21 cellular contexts compared by ENCODE assay signal in the genomic region with DNA sequence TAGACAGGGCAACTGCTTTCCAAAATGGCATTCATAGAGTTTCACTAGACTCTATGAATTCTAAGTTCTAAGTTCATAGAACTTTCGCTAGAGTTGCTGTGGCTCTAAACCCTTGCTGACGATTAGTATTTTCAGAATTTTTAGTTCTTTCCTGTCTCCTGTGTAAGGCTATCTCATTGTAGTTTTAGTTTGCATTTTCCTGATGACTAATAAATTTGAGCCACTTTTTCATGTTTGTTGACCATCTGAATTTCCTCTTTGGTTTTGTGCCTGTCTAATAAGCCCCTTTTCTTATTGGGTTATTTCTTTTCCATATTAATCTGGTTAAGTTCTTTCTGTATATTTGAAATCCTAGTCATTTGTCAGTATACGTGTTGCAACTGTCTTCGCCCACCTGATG.
DNase-seq lines count a peak whose midpoint lies in the region; ATAC-seq and TF ChIP-seq lines count a peak whose summit lies in the region.
"Had no signal": no experiment of that assay in that cellular context is flagged by ENCODE, and none has a peak within 500 bp of the region (broad histone marks: within the 10 kb centered on the region; RNA-seq: fewer than 3 reads in every experiment).

No MANE protein-coding gene starts in this region.

- H3K27ac ChIP-seq in ACC112 (ENCODE audit: low read depth, low read length) (peak overlapping the region; percentile 61; the same call in 1 of the 2 replicates), PC-3 (ENCODE audit: low read length) (no peak overlapping the region), endodermal cell (ENCODE audit: low read depth, low read length) (no peak overlapping the region)
- H3K27ac ChIP-seq: 22Rv1; BLaER1 treated with 17β-estradiol and CSF1 and Interleukin-3, amounts not matched to agents 10 nM and 100 nM had no signal

- no peak overlapping the region for H3K27ac Mint-ChIP-seq in endodermal cell
- H3K27ac Mint-ChIP-seq: CD14-positive monocyte; CD4-positive, alpha-beta memory T cell; GM23338; H9 had no signal

- H3K79me2 ChIP-seq in ACC112 (ENCODE audit: control insufficient read depth, insufficient read depth, low read length, unreplicated experiment) (no peaks in the 10 kb centered on the region), PC-3 (ENCODE audit: low read length) (no peaks in the 10 kb centered on the region)

- 87 to 93% methylated on average over 4 of the region's 4 CpGs for WGBS in lower leg skin, 2 donors
- WGBS in endodermal cell (ENCODE audit: insufficient coverage in 1 of 2, insufficient read length in 1 of 2), 2 experiments = 94 to 100% methylated on average over 2 to 4 of the region's 4 CpGs

- H3K4me2 ChIP-seq in PC-3 (ENCODE audit: low read length) = no peak overlapping the region
- H3K4me2 ChIP-seq: GM23338 had no signal

- DNase-seq in PC-3 = peak; percentile 49
- peak; percentile 37 for DNase-seq in dermis blood vessel endothelial cell
- peak; percentile 35 to 77 for DNase-seq in lung microvascular endothelial cell (ENCODE audit: low read depth in 2 of 2)
- no peak for DNase-seq in lower leg skin (ENCODE audit: low spot score in 2 of 2)
- no peak for DNase-seq in Right ventricle myocardium superior
- DNase-seq in endodermal cell = no peak
- DNase-seq: ACHN; AML-193; BE2C; Calu3; CD4-positive, alpha-beta memory T cell; COR-L47; DMS53; DMS79 treated with DMSO at 0.1 percent for 48 hours; H9 had no signal

- no peaks in the 10 kb centered on the region for H4K20me1 ChIP-seq in PC-3 (ENCODE audit: low read length)
- H4K20me1 ChIP-seq: BLaER1 treated with 17β-estradiol and CSF1 and Interleukin-3, amounts not matched to agents 10 nM and 100 nM had no signal

- H3K9ac ChIP-seq in PC-3 (ENCODE audit: low read length) = no peak overlapping the region
- no peak overlapping the region for H3K9ac ChIP-seq in endodermal cell (ENCODE audit: extremely low read depth, low read length, poor library complexity, severe bottlenecking)
- H3K9ac ChIP-seq: BLaER1 treated with 17β-estradiol and CSF1 and Interleukin-3, amounts not matched to agents 10 nM and 100 nM had no signal

- peak overlapping the region; percentile 31 for H2AFZ ChIP-seq in ACC112 (ENCODE audit: low read length, unreplicated experiment)
- H2AFZ ChIP-seq in PC-3 (ENCODE audit: low read length) = no peak overlapping the region
- H2AFZ ChIP-seq: GM23338 had no signal

- intact Hi-C loops in PC-3 (cut with micrococcal nuclease) (no loop called here), lower leg skin (cut with DNase I; ENCODE audit: low total_unique reads) (no loop called here), Right ventricle myocardium superior (cut with DNase I) (no loop called here)

- H3K4me1 ChIP-seq in ACC112 (ENCODE audit: control insufficient read depth, insufficient read depth, low read length, unreplicated experiment) = peaks cover 42% of the 10 kb centered on the region
- peaks cover 33% of the 10 kb centered on the region for H3K4me1 ChIP-seq in PC-3 (ENCODE audit: insufficient read depth, low read length)
- no peaks in the 10 kb centered on the region for H3K4me1 ChIP-seq in endodermal cell (ENCODE audit: control insufficient read depth, insufficient read depth, low read length)
- H3K4me1 ChIP-seq: BE2C had no signal

- H3K4me3 ChIP-seq in ACC112 (ENCODE audit: low read depth, low read length) (no peak overlapping the region), PC-3 (ENCODE audit: low read length) (no peak overlapping the region), lower leg skin (ENCODE audit: low read depth, poor library complexity, severe bottlenecking) (no peak overlapping the region), endodermal cell (ENCODE audit: low read length) (no peak overlapping the region)
- H3K4me3 ChIP-seq: BLaER1 treated with 17β-estradiol and CSF1 and Interleukin-3, amounts not matched to agents 10 nM and 100 nM; GM23338 had no signal

- no peaks in the 10 kb centered on the region for H3K4me1 Mint-ChIP-seq in endodermal cell
- H3K4me1 Mint-ChIP-seq: CD4-positive, alpha-beta memory T cell; GM23338 had no signal

- no peaks in the 10 kb centered on the region for H3K36me3 Mint-ChIP-seq in endodermal cell (ENCODE audit: low read depth)
- H3K36me3 Mint-ChIP-seq: CD14-positive monocyte had no signal

- no peaks in the 10 kb centered on the region for H3K9me3 ChIP-seq in PC-3 (ENCODE audit: low read length)
- no peaks in the 10 kb centered on the region for H3K9me3 ChIP-seq in endodermal cell (ENCODE audit: control insufficient read depth, low read length)
- H3K9me3 ChIP-seq: BE2C; BLaER1 treated with 17β-estradiol and CSF1 and Interleukin-3, amounts not matched to agents 10 nM and 100 nM had no signal

- no peak overlapping the region for H3K4me3 Mint-ChIP-seq in endodermal cell
- H3K4me3 Mint-ChIP-seq: CD14-positive monocyte; CD4-positive, alpha-beta memory T cell; GM23338; H9 had no signal

- peaks cover 1% of the 10 kb centered on the region for H3K27me3 Mint-ChIP-seq in endodermal cell (ENCODE audit: insufficient read depth)

- no peak for TF ChIP-seq CTCF in PC-3 (conservative IDR thresholded peaks at IDR 0.05; ENCODE audit: low read depth, low read length)
- TF ChIP-seq CTCF in lower leg skin (IDR thresholded peaks at IDR 0.05) = no peak
- no peak for TF ChIP-seq CTCF in endodermal cell (conservative IDR thresholded peaks at IDR 0.05)

- no peaks in the 10 kb centered on the region for H3K36me3 ChIP-seq in ACC112 (ENCODE audit: insufficient read depth, low read length)
- no peaks in the 10 kb centered on the region for H3K36me3 ChIP-seq in PC-3 (ENCODE audit: low read depth, low read length)
- H3K36me3 ChIP-seq in endodermal cell (ENCODE audit: control insufficient read depth, insufficient read depth, low read length) = no peaks in the 10 kb centered on the region
- H3K36me3 ChIP-seq: BE2C; BLaER1 treated with 17β-estradiol and CSF1 and Interleukin-3, amounts not matched to agents 10 nM and 100 nM had no signal

- H3F3A ChIP-seq in PC-3 (ENCODE audit: low read length, unreplicated experiment) = no peaks in the 10 kb centered on the region

- H3K27me3 ChIP-seq in ACC112 (ENCODE audit: insufficient read depth, low read length) (no peaks in the 10 kb centered on the region), PC-3 (ENCODE audit: low read length) (no peaks in the 10 kb centered on the region), endodermal cell (ENCODE audit: control insufficient read depth, insufficient read depth, low read length, poor library complexity, severe bottlenecking) (no peaks in the 10 kb centered on the region)
- H3K27me3 ChIP-seq: BLaER1 treated with 17β-estradiol and CSF1 and Interleukin-3, amounts not matched to agents 10 nM and 100 nM had no signal

- BruUV-seq in PC-3 (replicated peaks; lab: Mats Ljungman, UMichigan) = no TSS peak

- no peak for TF ChIP-seq POLR2A in lower leg skin (IDR thresholded peaks at IDR 0.05)

- CTCF ChIA-PET in PC-3 (lab: Charles Lee) = no interaction called here

- ATAC-seq in PC-3 = peak; percentile 55
- ATAC-seq in Right ventricle myocardium superior (ENCODE audit: poor library complexity) = no peak
- ATAC-seq: GM23338, HCT116 had no signal

- H3K9me3 Mint-ChIP-seq in endodermal cell = no peaks in the 10 kb centered on the region
- H3K9me3 Mint-ChIP-seq: CD4-positive, alpha-beta memory T cell; GM23338; H9 had no signal

- POLR2A ChIA-PET in PC-3 (lab: Charles Lee; ENCODE audit: unreplicated experiment) = no interaction called here

- H3K9me2 ChIP-seq in PC-3 (replicated peaks; ENCODE audit: low read length) = no peaks in the 10 kb centered on the region

Comparison
In these comparisons a context has a peak if more than half of its experiments do, and no peak if none do; other contexts are left out.
1. DNase-seq: peak in PC-3 (single experiment), dermis blood vessel endothelial cell (single experiment) and lung microvascular endothelial cell (2 of 2); none in lower leg skin (0 of 2), Right ventricle myocardium superior (single experiment) and endodermal cell (single experiment).